Comparison of ENCODE assay signal across 8 cellular contexts in the genomic region with DNA sequence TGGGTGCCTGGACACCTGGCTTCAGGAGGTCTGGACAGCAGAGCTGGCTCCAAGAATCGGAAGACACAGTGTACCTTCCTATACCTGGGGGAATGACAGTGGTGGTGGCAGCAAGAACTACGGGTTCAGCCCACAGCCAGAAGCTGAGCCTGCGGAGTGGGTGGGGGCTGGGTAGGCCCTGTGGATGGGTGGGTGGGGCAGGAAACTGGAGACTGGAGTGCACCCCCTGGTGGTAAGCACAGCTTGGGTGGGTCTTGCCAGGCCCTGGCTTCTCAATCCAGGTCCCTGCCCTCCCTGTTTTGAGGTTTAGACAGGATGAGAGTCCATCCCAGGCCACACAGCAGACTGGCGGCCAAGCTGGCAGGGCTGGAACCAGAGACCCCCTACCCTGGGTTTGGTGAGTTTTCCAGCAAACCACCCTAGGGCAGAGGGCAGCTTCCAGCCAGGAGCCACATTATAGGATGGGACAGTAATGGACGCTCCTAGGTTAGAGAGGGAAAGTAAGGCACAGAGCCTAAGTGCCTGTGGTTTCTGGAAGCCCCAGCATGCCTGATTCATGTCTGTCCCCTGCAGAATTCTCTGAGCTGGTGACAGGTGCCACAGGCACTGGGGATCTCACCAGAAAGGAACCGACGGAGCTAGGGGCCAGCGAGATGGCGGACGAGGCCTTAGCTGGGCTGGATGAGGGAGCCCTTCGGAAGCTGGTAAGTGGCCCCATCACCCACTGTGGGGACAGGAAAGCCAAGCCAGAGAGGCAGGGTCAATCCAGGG.
DNase-seq lines count a peak whose midpoint lies in the region; ATAC-seq lines count a peak whose summit lies in the region.

No MANE protein-coding gene starts in this region.

- H3K9me3 ChIP-seq in iPS-15b (ENCODE audit: control insufficient read depth, insufficient read depth, low read length): no peaks in the 10 kb centered on the region

- peaks cover 5% of the 10 kb centered on the region for H3K4me1 ChIP-seq in iPS-15b (ENCODE audit: control insufficient read depth, insufficient read depth, low read length)

- peak; percentile 19 to 24 for DNase-seq in SHP77 (lab: John Stamatoyannopoulos, UW)
- DNase-seq in SHP77 treated with DMSO at 0.1 percent for 48 hours (lab: John Stamatoyannopoulos, UW): no peak
- DNase-seq in RKO (ENCODE audit: low spot score): peak; percentile 86
- peak; percentile 33 for DNase-seq in amniotic stem cell (lab: John Stamatoyannopoulos, UW)
- peak; percentile 51 to 58 for DNase-seq in stimulated activated CD4-positive, alpha-beta T cell treated with anti-CD3 and anti-CD28 coated beads, Interleukin-1b, Interleukin-23, amount 100 ng/mL, for 4 hours (ENCODE audit: low read depth in 2 of 2)
- DNase-seq in kidney glomerular epithelial cell (lab: John Stamatoyannopoulos, UW): no peak

- peaks cover 9% of the 10 kb centered on the region for H3K27me3 ChIP-seq in iPS-15b (ENCODE audit: control insufficient read depth, insufficient read depth, low read length)

- H3K36me3 ChIP-seq in iPS-15b (ENCODE audit: control insufficient read depth, insufficient read depth, low read length): peaks cover 2% of the 10 kb centered on the region

- H3K9ac ChIP-seq in iPS-15b (ENCODE audit: low read depth, low read length): no peak overlapping the region

- peak overlapping the region; percentile 75 for H3K4me3 ChIP-seq in iPS-15b (ENCODE audit: low read depth, low read length)

- no peak for ATAC-seq in HG02763 (IDR thresholded peaks at IDR 0.05; ENCODE audit: unreplicated experiment)

Comparison
In these comparisons a context has a peak if more than half of its experiments do, and no peak if none do; other contexts are left out.
1. DNase-seq: peak in SHP77 (2 of 2), RKO (single experiment), amniotic stem cell (single experiment) and stimulated activated CD4-positive, alpha-beta T cell treated with anti-CD3 and anti-CD28 coated beads, Interleukin-1b, Interleukin-23, amount 100 ng/mL, for 4 hours (2 of 2); none in SHP77 treated with DMSO at 0.1 percent for 48 hours (single experiment) and kidney glomerular epithelial cell (single experiment).